In the genomic region with DNA sequence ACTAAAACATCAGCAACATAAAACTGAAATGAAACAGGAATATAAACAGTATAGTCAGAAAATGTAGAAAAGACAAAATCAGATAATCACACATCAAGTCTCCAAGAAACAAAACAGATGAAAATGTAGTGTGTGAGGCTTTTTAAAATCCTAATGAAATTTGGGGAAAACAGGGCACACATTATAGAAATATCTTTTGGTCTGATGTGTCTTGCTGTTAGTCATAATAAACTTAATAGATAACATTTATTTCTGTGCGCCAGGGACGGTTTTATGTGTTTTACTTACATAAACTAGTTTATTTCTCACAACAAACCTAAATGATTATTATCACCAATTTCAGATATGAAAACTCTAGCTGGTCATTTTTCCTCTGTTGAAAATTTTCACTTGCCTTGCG, we compare ENCODE assay signal across 5 cellular contexts.
"Had no signal": no experiment of that assay in that cellular context is flagged by ENCODE, and none has a peak within 500 bp of the region (broad histone marks: within the 10 kb centered on the region; RNA-seq: fewer than 3 reads in every experiment).

No MANE protein-coding gene starts in this region.

- H3K4me3 ChIP-seq: K562 had no signal

- ATAC-seq: HepG2, K562 had no signal

- DNase-seq: IMR-90 had no signal

- FAIRE-seq: HepG2, HTR-8/SVneo, K562 had no signal

- H3K27ac ChIP-seq: HL-60 had no signal
